ENCODE assay signal across 14 cellular contexts in genomic region chr2:213766062-213766461, GRCh38.
DNase-seq lines count a peak whose midpoint lies in the region; ATAC-seq and TF ChIP-seq lines count a peak whose summit lies in the region.
"Had no signal": no experiment of that assay in that cellular context is flagged by ENCODE, and none has a peak within 500 bp of the region (broad histone marks: within the 10 kb centered on the region; RNA-seq: fewer than 3 reads in every experiment).

No MANE protein-coding gene starts in this region.

- no peaks in the 10 kb centered on the region for H3K27me3 ChIP-seq in breast epithelium
- H3K27me3 ChIP-seq: foreskin keratinocyte, testis had no signal

- H3K4me1 Mint-ChIP-seq in MCF 10A (ENCODE audit: insufficient read depth, unreplicated experiment): peaks cover 6% of the 10 kb centered on the region

- no peaks in the 10 kb centered on the region for H3K36me3 Mint-ChIP-seq in MCF 10A (ENCODE audit: insufficient read depth, unreplicated experiment)

- H3K36me3 ChIP-seq in breast epithelium: no peaks in the 10 kb centered on the region

- TF ChIP-seq CTCF in MCF 10A (IDR thresholded peaks at IDR 0.05; ENCODE audit: unreplicated experiment) (no peak), breast epithelium (IDR thresholded peaks at IDR 0.05) (no peak)

- TF ChIP-seq POLR2A in breast epithelium (IDR thresholded peaks at IDR 0.05): no peak

- DNase-seq in MCF 10A (ENCODE audit: unreplicated experiment) (no peak), breast epithelium (ENCODE audit: low spot score in 2 of 2) (no peak), NCI-H1436 (lab: John Stamatoyannopoulos, UW) (no peak), HuH-7 (ENCODE audit: low spot score) (no peak), LoVo (ENCODE audit: low spot score) (no peak), posterior cingulate gyrus (no peak)
- DNase-seq: activated gamma-delta T cell, foreskin keratinocyte, left ventricle myocardium superior, NCI-H1417 treated with DMSO at 0.1 percent for 48 hours, testis had no signal

- H3K4me3 ChIP-seq in breast epithelium: no peak overlapping the region
- H3K4me3 ChIP-seq: testis had no signal

- no peaks in the 10 kb centered on the region for H3K4me1 ChIP-seq in breast epithelium
- H3K4me1 ChIP-seq: foreskin keratinocyte, testis had no signal

- H3K9me3 Mint-ChIP-seq in MCF 10A (ENCODE audit: unreplicated experiment): no peaks in the 10 kb centered on the region

- POLR2A ChIA-PET in MCF 10A (lab: Yijun Ruan, JAX): no interaction called here

- H3K27me3 Mint-ChIP-seq in MCF 10A (ENCODE audit: insufficient read depth, unreplicated experiment): no peaks in the 10 kb centered on the region

- H3K27ac Mint-ChIP-seq in MCF 10A (ENCODE audit: low read depth, unreplicated experiment): no peak overlapping the region

- peak overlapping the region; percentile 55 for H3K4me3 Mint-ChIP-seq in MCF 10A (ENCODE audit: unreplicated experiment)

- H3K9me3 ChIP-seq in breast epithelium: no peaks in the 10 kb centered on the region
- H3K9me3 ChIP-seq: testis had no signal

- intact Hi-C loops in MCF 10A (cut with micrococcal nuclease): no loop called here
- intact Hi-C loops in breast epithelium (cut with DNase I; ENCODE audit: low total_unique reads): no loop called here
- intact Hi-C loops in posterior cingulate gyrus (cut with DNase I): no loop called here

- peak; percentile 39 for ATAC-seq in HG02571 (IDR thresholded peaks at IDR 0.05; ENCODE audit: unreplicated experiment)
- ATAC-seq in HG03342 (IDR thresholded peaks at IDR 0.05; ENCODE audit: unreplicated experiment): peak; percentile 37
- ATAC-seq: left ventricle myocardium superior had no signal

- no peak overlapping the region for H3K27ac ChIP-seq in breast epithelium
- H3K27ac ChIP-seq: foreskin keratinocyte, testis, VCaP had no signal

- no TSS peak for BruUV-seq in MCF 10A (replicated peaks; lab: Mats Ljungman, UMichigan)

- CTCF ChIA-PET in MCF 10A (lab: Yijun Ruan, JAX): no interaction called here
